ENCODE assay signal across 19 cellular contexts in the genomic region with DNA sequence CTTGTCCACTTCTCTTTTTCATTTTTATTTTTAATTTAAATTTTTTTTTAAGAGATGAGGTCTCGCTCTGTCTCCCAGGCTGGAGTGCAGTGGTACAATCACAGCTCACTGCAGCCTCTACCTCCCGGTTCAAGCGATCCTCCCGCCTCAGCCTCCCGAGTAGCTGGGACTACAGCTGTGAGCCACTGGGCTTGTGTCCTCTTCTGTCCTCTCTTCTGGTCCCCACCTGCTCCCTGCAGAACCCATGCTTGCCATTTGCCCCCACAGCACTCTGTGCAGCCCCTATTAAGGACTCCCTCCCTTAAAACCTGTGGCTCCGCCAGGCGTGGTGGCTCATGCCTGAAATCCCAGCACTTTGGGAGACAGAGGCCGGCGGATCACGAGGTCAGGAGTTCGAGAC. TPM values are rescaled to one million over a fixed set of nuclear protein-coding genes. Genes with fewer than 3 reads are reported as not detected.
DNase-seq lines count a peak whose midpoint lies in the region; ATAC-seq and TF ChIP-seq lines count a peak whose summit lies in the region.
"Had no signal": no experiment of that assay in that cellular context is flagged by ENCODE, and none has a peak within 500 bp of the region (broad histone marks: within the 10 kb centered on the region; RNA-seq: fewer than 3 reads in every experiment).

No MANE protein-coding gene starts in this region.

- H3K4me2 ChIP-seq in GM23248 (ENCODE audit: unreplicated experiment): peak overlapping the region; percentile 89
- H3K4me2 ChIP-seq: KMS-11 had no signal

- DNase-seq in GM23248: no peak
- DNase-seq in memory B cell (ENCODE audit: low spot score in 2 of 2): no peak
- DNase-seq in spleen: no peak
- DNase-seq in HCEC 1CT: no peak
- DNase-seq in activated effector memory CD4-positive, alpha-beta T cell treated with anti-CD3 and anti-CD28 coated beads, Interleukin-2, amount 50 U/mL, for 16 hours: no peak
- DNase-seq in cerebellar cortex (ENCODE audit: low spot score): no peak
- DNase-seq: activated CD4-positive, CD25-positive, alpha-beta regulatory T cell treated with anti-CD3 and anti-CD28 coated beads, Interleukin-2, amount 50 U/mL, for 72 hours; activated CD8-positive, alpha-beta memory T cell treated with anti-CD3 and anti-CD28 coated beads, Interleukin-2, amount 50 U/mL, for 4 hours; AML-193; cerebellar nuclear complex; left colon; NCI-H1436; T-cell had no signal

- H3K27ac Mint-ChIP-seq in brain (peak overlapping the region in 2 of 5 experiments; percentile 91 to 92), memory B cell (no peak overlapping the region)
- H3K27ac Mint-ChIP-seq: activated naive CD4-positive, alpha-beta T cell treated with anti-CD3 and anti-CD28 coated beads, Interleukin-2, amount 50 U/mL, for 24 hours; natural killer cell treated with Interleukin-12 subunit alpha and Interleukin-12 subunit beta and Interleukin-15 and Interleukin-18, amount 100 ng/mL, for 72 hours; T-cell had no signal

- intact Hi-C loops in spleen (cut with DNase I; ENCODE audit: low total_unique reads): no loop called here

- TF ChIP-seq POLR2A in spleen (IDR thresholded peaks at IDR 0.05): no peak

- H3K9me3 Mint-ChIP-seq in brain: peaks cover 0 to 3% (median 0%) of the 10 kb centered on the region in 5 experiments
- H3K9me3 Mint-ChIP-seq in memory B cell: no peaks in the 10 kb centered on the region
- H3K9me3 Mint-ChIP-seq: activated naive CD4-positive, alpha-beta T cell treated with anti-CD3 and anti-CD28 coated beads, Interleukin-2, amount 50 U/mL, for 24 hours; natural killer cell treated with Interleukin-12 subunit alpha and Interleukin-12 subunit beta and Interleukin-15 and Interleukin-18, amount 100 ng/mL, for 72 hours; T-cell had no signal

- WGBS in GM23248 (ENCODE audit: low coverage in 1 of 2, low lambda C conversion rate in 2 of 2, missing lambda C conversion rate in 2 of 2), 2 experiments: 75 to 80% methylated on average over 11 of the region's 11 CpGs
- WGBS in spleen, 5 donors: 85 to 89% (median 88%) methylated on average over 11 of the region's 11 CpGs

- no peaks in the 10 kb centered on the region for H3K9me2 ChIP-seq in GM23248 (ENCODE audit: insufficient read depth)

- TF ChIP-seq CTCF in brain (conservative IDR thresholded peaks at IDR 0.05) (no peak), spleen (IDR thresholded peaks at IDR 0.05 in 8 of 11, conservative IDR thresholded peaks at IDR 0.05 in 3 of 11) (no peak)

- H3K9ac ChIP-seq in GM23248: peak overlapping the region; percentile 66
- H3K9ac ChIP-seq: KMS-11 had no signal

- H3K36me3 Mint-ChIP-seq in brain (no peaks in the 10 kb centered on the region), memory B cell (no peaks in the 10 kb centered on the region)
- H3K36me3 Mint-ChIP-seq: activated naive CD4-positive, alpha-beta T cell treated with anti-CD3 and anti-CD28 coated beads, Interleukin-2, amount 50 U/mL, for 24 hours; natural killer cell treated with Interleukin-12 subunit alpha and Interleukin-12 subunit beta and Interleukin-15 and Interleukin-18, amount 100 ng/mL, for 72 hours; T-cell had no signal

- ATAC-seq in memory B cell (ENCODE audit: low read depth) (no peak), HG02610 (IDR thresholded peaks at IDR 0.05; ENCODE audit: unreplicated experiment) (no peak)
- ATAC-seq: HCT116, left colon, T-cell had no signal

- H3K4me3 ChIP-seq in GM23248 (peak overlapping the region; percentile 55), spleen (peak overlapping the region in 5 of 8 donors; percentile 5 to 55 (median 17))

- no peaks in the 10 kb centered on the region for H3K79me2 ChIP-seq in GM23248 (ENCODE audit: insufficient read depth)

- H3K4me3 Mint-ChIP-seq in brain: peak overlapping the region in 3 of 5 experiments; percentile 20 to 62 (median 24)
- H3K4me3 Mint-ChIP-seq in memory B cell: peak overlapping the region; percentile 75
- H3K4me3 Mint-ChIP-seq: activated naive CD4-positive, alpha-beta T cell treated with anti-CD3 and anti-CD28 coated beads, Interleukin-2, amount 50 U/mL, for 24 hours; natural killer cell treated with Interleukin-12 subunit alpha and Interleukin-12 subunit beta and Interleukin-15 and Interleukin-18, amount 100 ng/mL, for 72 hours; T-cell had no signal

- no peaks in the 10 kb centered on the region for H3K27me3 ChIP-seq in GM23248 (replicated peaks; ENCODE audit: insufficient read depth)
- peaks cover 0 to 33% (median 0%) of the 10 kb centered on the region in 7 donors for H3K27me3 ChIP-seq in spleen (replicated peaks in 1 of 7)

- H3K4me1 ChIP-seq in GM23248 (ENCODE audit: insufficient read depth) (no peaks in the 10 kb centered on the region), spleen (peaks cover 0 to 12% (median 9%) of the 10 kb centered on the region in 6 donors)

- H3F3A ChIP-seq in GM23248 (ENCODE audit: insufficient read depth): no peaks in the 10 kb centered on the region

- H3K27ac ChIP-seq in GM23248 (no peak overlapping the region), spleen (no peak overlapping the region)
- H3K27ac ChIP-seq: KMS-11 had no signal

- no peaks in the 10 kb centered on the region for H3K36me3 ChIP-seq in GM23248 (ENCODE audit: low read depth)
- H3K36me3 ChIP-seq in spleen: no peaks in the 10 kb centered on the region

- peaks cover 20% of the 10 kb centered on the region for H3K4me1 Mint-ChIP-seq in brain
- peaks cover 10% of the 10 kb centered on the region for H3K4me1 Mint-ChIP-seq in memory B cell

- H2AFZ ChIP-seq in GM23248: peak overlapping the region; percentile 83

- H3K27me3 Mint-ChIP-seq in brain (no peaks in the 10 kb centered on the region), memory B cell (peaks cover 15% of the 10 kb centered on the region)

- H3K9me3 ChIP-seq in GM23248 (ENCODE audit: low read depth) (no peaks in the 10 kb centered on the region), spleen (no peaks in the 10 kb centered on the region)

- in situ Hi-C loops in GM23248 (cut with MboI): no loop called here

- H4K20me1 ChIP-seq in GM23248 (ENCODE audit: insufficient read depth): no peaks in the 10 kb centered on the region

RNA-seq across cellular contexts. Expression of a gene that starts 9.1 kb away (rescaled TPM):
- 0.32 TPM in 1 of 2 replicates, not detected in the other for total RNA-seq in GM23248 (2014; rRNA removed; shearing (Covaris generic))
- polyA plus RNA-seq in GM23248 (2016; fragmentation: Nextera tagmentation; extraction: Ambion mirVana): 0.13 and 0.38 TPM in 2 replicates
- 45.1 TPM for polyA plus RNA-seq in brain (ENCODE audit: insufficient read depth, low read depth, low replicate concordance)
- total RNA-seq in spleen: under 1 TPM; 0.28 to 0.64 (median 0.49) TPM
- under 1 TPM; 0.09 to 0.22 (median 0.18) TPM for polyA plus RNA-seq in spleen

Comparison
In these comparisons a context has a peak if more than half of its experiments do, and no peak if none do; other contexts are left out.
1. RNA of a gene that starts 9.1 kb away (polyA plus RNA-seq): 45.1 TPM in brain (single experiment); 0.13 to 0.38 TPM in GM23248 and 0.09 to 0.22 TPM in spleen; every median in the first group is over 10 times any median in the second.